In the genomic region with DNA sequence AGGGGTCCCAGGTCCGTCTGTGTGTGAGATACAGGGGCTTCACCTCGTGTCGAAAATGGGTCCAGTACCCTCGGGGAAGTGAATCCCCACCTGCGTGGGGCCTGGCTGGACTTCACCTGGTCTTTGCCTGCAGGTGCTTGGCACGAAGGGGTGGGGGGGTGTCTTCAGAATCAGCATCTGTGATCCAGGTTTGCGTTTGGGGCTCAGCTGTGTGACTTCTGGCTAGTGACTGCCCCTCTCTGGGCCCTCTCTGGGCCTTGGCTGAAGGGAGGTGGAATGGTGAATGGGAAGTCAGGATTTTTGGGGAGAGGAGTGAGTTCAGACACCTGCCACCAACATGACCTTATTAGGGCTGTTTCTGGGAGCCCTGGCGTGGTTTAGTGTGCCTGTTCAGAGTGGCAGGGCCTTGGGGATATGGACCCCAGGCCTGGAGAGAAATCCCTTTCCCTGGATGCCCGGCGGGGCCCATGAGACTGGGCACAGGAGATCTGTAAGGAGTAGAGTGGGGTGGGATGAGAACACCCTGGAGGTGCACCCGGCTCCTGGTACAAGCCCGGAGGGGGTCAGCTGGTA, we compare ENCODE assay signal across 4 cellular contexts.
A peak's percentile ranks its signal among the peaks of the same experiment; 100 is the strongest.
TF ChIP-seq lines count a peak whose summit lies in the region.

No MANE protein-coding gene starts in this region.

TF ChIP-seq in A549, 52 proteins besides CTCF, POLR2A, EP300 and RAD21:
- TF ChIP-seq POLR2AphosphoS2 (conservative IDR thresholded peaks at IDR 0.05; ENCODE audit: low read length) (no peak), CHD4 (IDR thresholded peaks at IDR 0.05; ENCODE audit: borderline replicate concordance) (no peak), PHF8 (IDR thresholded peaks at IDR 0.05; ENCODE audit: borderline replicate concordance, low read depth) (no peak), ZFP36 (IDR thresholded peaks at IDR 0.05; ENCODE audit: borderline replicate concordance, partially characterized antibody) (peak; percentile 48)
TF ChIP-seq in A549: peak in this region for 1.

TF ChIP-seq in WTC11, 78 proteins besides CTCF, POLR2A, EP300 and RAD21:
- no peak for TF ChIP-seq MXD4 (CRISPR knock-in tag; IDR thresholded peaks at IDR 0.05; ENCODE audit: borderline replicate concordance)
- TF ChIP-seq ZNF263 (CRISPR knock-in tag; IDR thresholded peaks at IDR 0.05; ENCODE audit: low read depth), result no peak
- no peak for TF ChIP-seq RORB (CRISPR knock-in tag; IDR thresholded peaks at IDR 0.05)
- no peak for TF ChIP-seq NR3C1 (CRISPR knock-in tag; conservative IDR thresholded peaks at IDR 0.05; ENCODE audit: low read depth)
- TF ChIP-seq MYBL2 (CRISPR knock-in tag; IDR thresholded peaks at IDR 0.05), result no peak
- 0 out of 2 replicates have a peak, but pooled peaks have one; percentile 23 for TF ChIP-seq GTF2I (CRISPR knock-in tag; conservative IDR thresholded peaks at IDR 0.05)

TF ChIP-seq in H1, 55 proteins besides CTCF, POLR2A, EP300 and RAD21:
- no peak for TF ChIP-seq SIN3A (conservative IDR thresholded peaks at IDR 0.05 in 1 of 2, IDR thresholded peaks at IDR 0.05 in 1 of 2; ENCODE audit: low read depth in 1 of 2, low read length in 2 of 2)
- TF ChIP-seq, protein P1, sequence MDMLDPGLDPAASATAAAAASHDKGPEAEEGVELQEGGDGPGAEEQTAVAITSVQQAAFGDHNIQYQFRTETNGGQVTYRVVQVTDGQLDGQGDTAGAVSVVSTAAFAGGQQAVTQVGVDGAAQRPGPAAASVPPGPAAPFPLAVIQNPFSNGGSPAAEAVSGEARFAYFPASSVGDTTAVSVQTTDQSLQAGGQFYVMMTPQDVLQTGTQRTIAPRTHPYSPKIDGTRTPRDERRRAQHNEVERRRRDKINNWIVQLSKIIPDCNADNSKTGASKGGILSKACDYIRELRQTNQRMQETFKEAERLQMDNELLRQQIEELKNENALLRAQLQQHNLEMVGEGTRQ (IDR thresholded peaks at IDR 0.05; ENCODE audit: low read length), result no peak
- TF ChIP-seq FOSL1 (IDR thresholded peaks at IDR 0.05; ENCODE audit: insufficient read depth, low read depth, low read length), result no peak
- TF ChIP-seq SRF (IDR thresholded peaks at IDR 0.05; ENCODE audit: low read depth, low read length), result peak; percentile 83
- TF ChIP-seq SP4 (IDR thresholded peaks at IDR 0.05; ENCODE audit: low read length), result no peak
- no peak for TF ChIP-seq SP1 (IDR thresholded peaks at IDR 0.05; ENCODE audit: low read depth, low read length)
- TF ChIP-seq BACH1 (IDR thresholded peaks at IDR 0.05; ENCODE audit: low read length), result no peak
- TF ChIP-seq SUZ12 (IDR thresholded peaks at IDR 0.05; ENCODE audit: low read length), result no peak
- TF ChIP-seq EZH2 (IDR thresholded peaks at IDR 0.05; ENCODE audit: low read depth, low read length, severe bottlenecking), result no peak
- TF ChIP-seq KDM1A (IDR thresholded peaks at IDR 0.05; ENCODE audit: borderline replicate concordance, low read length), result peak; percentile 68
- no peak for TF ChIP-seq CHD1 (IDR thresholded peaks at IDR 0.05; ENCODE audit: low read depth, low read length)
- TF ChIP-seq CTBP2 (IDR thresholded peaks at IDR 0.05; ENCODE audit: borderline replicate concordance, insufficient read depth, insufficient read length, low read length), result no peak
- TF ChIP-seq TAF1 (IDR thresholded peaks at IDR 0.05; ENCODE audit: low read depth, low read length), result no peak
- no peak for TF ChIP-seq PHF8 (conservative IDR thresholded peaks at IDR 0.05; ENCODE audit: low read depth, low read length)
- no peak for TF ChIP-seq CBX5 (IDR thresholded peaks at IDR 0.05; ENCODE audit: low read depth, low read length)
- TF ChIP-seq, protein P2, sequence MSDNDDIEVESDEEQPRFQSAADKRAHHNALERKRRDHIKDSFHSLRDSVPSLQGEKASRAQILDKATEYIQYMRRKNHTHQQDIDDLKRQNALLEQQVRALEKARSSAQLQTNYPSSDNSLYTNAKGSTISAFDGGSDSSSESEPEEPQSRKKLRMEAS (IDR thresholded peaks at IDR 0.05), result no peak
- no peak for TF ChIP-seq TAF7 (optimal IDR thresholded peaks at IDR 0.05; ENCODE audit: borderline replicate concordance, low read depth, low read length)

TF ChIP-seq in HEK293T, 16 proteins besides CTCF, POLR2A, EP300 and RAD21:
- no peak for TF ChIP-seq FOXA1 (IDR thresholded peaks at IDR 0.05)
